ENCODE assay signal across 10 cellular contexts in the genomic region with DNA sequence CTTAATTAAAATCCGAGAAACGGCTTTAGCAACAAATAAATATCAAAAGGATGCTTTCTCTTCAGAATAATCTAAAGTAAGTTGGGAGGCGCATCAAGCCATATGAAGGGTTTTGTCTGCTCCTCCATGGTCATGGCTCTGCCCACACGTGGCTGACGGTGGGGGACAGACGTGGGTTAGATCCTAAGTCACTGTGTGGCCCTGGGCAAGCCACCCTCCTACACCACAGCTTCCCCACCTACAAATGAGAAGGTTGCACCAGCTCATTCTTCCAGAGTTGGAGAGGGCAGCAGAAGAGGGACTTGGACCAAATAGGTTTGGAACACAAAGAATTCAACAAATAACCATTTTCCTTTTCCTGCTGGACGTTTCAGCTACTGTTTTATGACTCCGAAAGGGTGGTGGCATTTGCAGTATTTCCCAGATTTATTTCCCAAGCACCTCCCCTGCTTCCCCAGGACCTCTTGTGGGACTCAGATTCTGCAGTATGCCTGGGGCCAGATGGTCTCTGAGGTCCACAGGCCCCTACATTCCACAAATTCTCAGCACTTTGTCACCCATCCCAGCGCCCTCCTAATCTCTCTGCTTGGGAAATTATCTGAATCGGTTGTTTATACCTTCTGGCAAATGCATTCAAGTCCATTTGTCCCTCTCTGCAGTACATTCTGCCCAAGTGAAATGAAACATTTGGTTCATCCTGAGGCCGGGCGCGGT. TPM values are rescaled to one million over a fixed set of nuclear protein-coding genes. Genes with fewer than 3 reads are reported as not detected.
"Had no signal": no experiment of that assay in that cellular context is flagged by ENCODE, and none has a peak within 500 bp of the region (broad histone marks: within the 10 kb centered on the region; RNA-seq: fewer than 3 reads in every experiment).

No MANE protein-coding gene starts in this region.

- ATAC-seq: activated CD4-positive, CD25-positive, alpha-beta regulatory T cell treated with anti-CD3 and anti-CD28 coated beads, Interleukin-2, amount 50 U/mL, for 24 hours; activated T-cell treated with anti-CD3 and anti-CD28 coated beads, Interleukin-2, amount 50 U/mL, for 4 hours had no signal

- H3K79me2 ChIP-seq: parathyroid adenoma had no signal

- H3K9ac ChIP-seq: parathyroid adenoma had no signal

- H3K27ac ChIP-seq: parathyroid adenoma, skin epidermis had no signal

- DNase-seq: activated CD4-positive, alpha-beta T cell treated with anti-CD3 and anti-CD28 coated beads, Interleukin-2, amount 50 U/mL, for 48 hours; activated effector memory CD4-positive, alpha-beta T cell treated with anti-CD3 and anti-CD28 coated beads, Interleukin-2, amount 50 U/mL, for 16 hours; activated T-cell treated with anti-CD3 and anti-CD28 coated beads, Interleukin-2, amount 50 U/mL, for 4 hours; amygdala; dermis blood vessel endothelial cell; T-helper 2 cell had no signal

- H3K4me1 ChIP-seq: parathyroid adenoma had no signal

- H3K4me3 ChIP-seq: skin epidermis had no signal

- H2AFZ ChIP-seq: parathyroid adenoma had no signal

RNA-seq across cellular contexts. Expression of a gene that starts 58.8 kb away (rescaled TPM):
- polyA plus RNA-seq: neural cell had no signal
